ENCODE assay signal across 13 cellular contexts in genomic region chr19:35088514-35088913, GRCh38. TPM values are rescaled to one million over a fixed set of nuclear protein-coding genes. Genes with fewer than 3 reads are reported as not detected.
DNase-seq lines count a peak whose midpoint lies in the region; ATAC-seq, FAIRE-seq and TF ChIP-seq lines count a peak whose summit lies in the region.
"Had no signal": no experiment of that assay in that cellular context is flagged by ENCODE, and none has a peak within 500 bp of the region (broad histone marks: within the 10 kb centered on the region; RNA-seq: fewer than 3 reads in every experiment).

No MANE protein-coding gene starts in this region.

- TF ChIP-seq CTCF in GM10248 (IDR thresholded peaks at IDR 0.05; ENCODE audit: control extremely low read depth, extremely low read depth, low read depth, missing control alignments) = no peak

- in situ Hi-C loops in G401 (cut with HindIII; ENCODE audit: low sequenced_read_pairs) = no loop called here

- peak; percentile 52 for FAIRE-seq in RCC 7860 (lab: Jason Lieb, UNC)
- FAIRE-seq: G401.6 had no signal

- POLR2A ChIA-PET in GM10248 (lab: Yijun Ruan, JAX) = no interaction called here

- no peak overlapping the region for H3K27ac ChIP-seq in epithelial cell of prostate
- H3K27ac ChIP-seq: neutrophil, tibial artery had no signal

- DNase-seq in EL = peak; percentile 95
- peak; percentile 71 for DNase-seq in RCC 7860 (ENCODE audit: low spot score)
- DNase-seq in epithelial cell of prostate (ENCODE audit: low read depth, low spot score) = peak; percentile 57
- peak; percentile 19 for DNase-seq in occipital lobe (lab: John Stamatoyannopoulos, UW)
- DNase-seq in G401 (ENCODE audit: low spot score) = no peak
- DNase-seq in GM10248 (ENCODE audit: extremely low spot score) = no peak
- DNase-seq: activated CD4-positive, alpha-beta memory T cell treated with anti-CD3 and anti-CD28 coated beads for 36 hours; stimulated activated CD4-positive, alpha-beta T cell treated with anti-CD3 and anti-CD28 coated beads, Interleukin-4, amount 100 ng/mL, for 1 hour; tibial artery had no signal

- no peak for ATAC-seq in GM19455 (IDR thresholded peaks at IDR 0.05; ENCODE audit: unreplicated experiment)
- no peak for ATAC-seq in HG03571 (IDR thresholded peaks at IDR 0.05; ENCODE audit: unreplicated experiment)

- CTCF ChIA-PET in GM10248 (lab: Yijun Ruan, JAX) = interaction anchor here (1.2 kb wide), 1 partner anchor 22 kb away, joined by 4 read pairs; no protein-coding TSS in a partner anchor

RNA-seq across cellular contexts. Expression of gene FXYD3, which starts 27.1 kb away (rescaled TPM):
- not detected for total RNA-seq in occipital lobe
- total RNA-seq in G401 (2014; rRNA removed; shearing (Covaris generic)) = not detected in 2 replicates
- total RNA-seq: activated CD4-positive, alpha-beta memory T cell treated with anti-CD3 and anti-CD28 coated beads for 36 hours had no signal

RNA-seq across cellular contexts. Expression of gene LGI4, which starts 46.3 kb away (rescaled TPM):
- total RNA-seq in occipital lobe = 14.2 TPM
- 0.06 and 0.07 TPM in 2 replicates for total RNA-seq in G401 (2014; rRNA removed; shearing (Covaris generic))

RNA-seq across cellular contexts. Expression of gene HPN, which starts 47.0 kb away (rescaled TPM):
- total RNA-seq in occipital lobe = not detected
- not detected in 2 replicates for total RNA-seq in G401 (2014; rRNA removed; shearing (Covaris generic))

RNA-seq across cellular contexts. Expression of gene FXYD1, which starts 50.1 kb away (rescaled TPM):
- total RNA-seq in occipital lobe = not detected
- not detected in 2 replicates for total RNA-seq in G401 (2014; rRNA removed; shearing (Covaris generic))

RNA-seq across cellular contexts. Expression of gene FXYD7, which starts 54.5 kb away (rescaled TPM):
- 24.0 TPM for total RNA-seq in occipital lobe
- not detected in 2 replicates for total RNA-seq in G401 (2014; rRNA removed; shearing (Covaris generic))

Comparison
In these comparisons a context has a peak if more than half of its experiments do, and no peak if none do; other contexts are left out.
1. DNase-seq: peak in EL (single experiment), RCC 7860 (single experiment), epithelial cell of prostate (single experiment) and occipital lobe (single experiment); none in G401 (single experiment) and GM10248 (single experiment).
2. RNA of gene LGI4, which starts 46.3 kb away (total RNA-seq): 14.2 TPM in occipital lobe (single experiment); 0.06 to 0.07 TPM in G401; every median in the first group is over 10 times any median in the second.